In the genomic region with DNA sequence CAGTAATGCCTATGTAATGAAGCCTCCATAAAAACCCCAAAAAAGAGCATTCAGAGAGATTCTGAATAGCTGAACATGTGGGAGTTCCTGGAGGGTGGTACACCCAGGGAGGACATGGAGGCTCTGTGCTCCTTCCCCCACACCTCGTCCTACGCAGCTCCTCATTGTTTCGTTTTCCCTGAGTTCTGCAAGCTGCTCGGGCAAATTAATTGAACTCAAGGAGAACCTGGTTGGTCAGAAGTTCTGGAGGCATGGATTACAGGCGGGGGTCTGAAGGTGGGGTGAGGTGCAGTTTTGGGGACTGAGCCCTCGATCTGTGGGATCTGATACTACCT, we compare ENCODE assay signal across 17 cellular contexts.
"Had no signal": no experiment of that assay in that cellular context is flagged by ENCODE, and none has a peak within 500 bp of the region (broad histone marks: within the 10 kb centered on the region; RNA-seq: fewer than 3 reads in every experiment).

No MANE protein-coding gene starts in this region.

- H3K4me1 ChIP-seq: colonic mucosa, esophagus muscularis mucosa, tibial artery had no signal

- FAIRE-seq: endometrium had no signal

- H3K27me3 Mint-ChIP-seq: activated T-helper 17 cell treated with anti-CD3 and anti-CD28 coated beads, Interleukin-2, amount 50 U/mL, for 72 hours had no signal

- H3K36me3 ChIP-seq: colonic mucosa had no signal

- H3K4me1 Mint-ChIP-seq: activated T-helper 17 cell treated with anti-CD3 and anti-CD28 coated beads, Interleukin-2, amount 50 U/mL, for 72 hours; neural crest cell; stimulated activated effector memory CD8-positive, alpha-beta T cell treated with anti-CD3 and anti-CD28 coated beads, Interleukin-12 subunit alpha, Interleukin-12 subunit beta, amount 100 ng/mL, for 72 hours had no signal

- H3K27ac ChIP-seq: colonic mucosa, esophagus muscularis mucosa, tibial artery had no signal

- H3K4me3 ChIP-seq: colonic mucosa, esophagus muscularis mucosa, lung, tibial artery had no signal

- DNase-seq: activated CD4-positive, CD25-positive, alpha-beta regulatory T cell treated with anti-CD3 and anti-CD28 coated beads, Interleukin-2, amount 50 U/mL, for 72 hours; activated naive CD4-positive, alpha-beta T cell treated with anti-CD3 and anti-CD28 coated beads for 36 hours; central memory CD4-positive, alpha-beta T cell; colonic mucosa; midbrain; stimulated activated CD4-positive, alpha-beta T cell treated with anti-CD3 and anti-CD28 coated beads, Interleukin-12 subunit alpha, Interleukin-12 subunit beta, amount 100 ng/mL, for 4 hours; stimulated activated CD4-positive, alpha-beta T cell treated with anti-CD3 and anti-CD28 coated beads, Interleukin-2, amount 100 ng/mL, for 24 hours; T-helper 1 cell; T1000; tibial artery had no signal

- H3K9me3 ChIP-seq: colonic mucosa, esophagus muscularis mucosa, tibial artery had no signal

- H3K27me3 ChIP-seq: colonic mucosa, esophagus muscularis mucosa, tibial artery had no signal

- H3K27ac Mint-ChIP-seq: activated naive CD4-positive, alpha-beta T cell treated with anti-CD3 and anti-CD28 coated beads for 36 hours; activated T-helper 17 cell treated with anti-CD3 and anti-CD28 coated beads, Interleukin-2, amount 50 U/mL, for 72 hours; stimulated activated effector memory CD8-positive, alpha-beta T cell treated with anti-CD3 and anti-CD28 coated beads, Interleukin-12 subunit alpha, Interleukin-12 subunit beta, amount 100 ng/mL, for 72 hours had no signal

- H3K4me3 Mint-ChIP-seq: activated naive CD4-positive, alpha-beta T cell treated with anti-CD3 and anti-CD28 coated beads for 36 hours; activated T-helper 17 cell treated with anti-CD3 and anti-CD28 coated beads, Interleukin-2, amount 50 U/mL, for 72 hours; neural crest cell; stimulated activated effector memory CD8-positive, alpha-beta T cell treated with anti-CD3 and anti-CD28 coated beads, Interleukin-12 subunit alpha, Interleukin-12 subunit beta, amount 100 ng/mL, for 72 hours had no signal

- ATAC-seq: activated T-helper 17 cell treated with anti-CD3 and anti-CD28 coated beads, Interleukin-2, amount 50 U/mL, for 72 hours; SK-N-SH treated with all-trans-retinoic acid at 6 μM for 48 hours; stimulated activated effector memory CD8-positive, alpha-beta T cell treated with anti-CD3 and anti-CD28 coated beads, Interleukin-12 subunit alpha, Interleukin-12 subunit beta, amount 100 ng/mL, for 72 hours had no signal

- H3K9me3 Mint-ChIP-seq: activated naive CD4-positive, alpha-beta T cell treated with anti-CD3 and anti-CD28 coated beads for 36 hours; activated T-helper 17 cell treated with anti-CD3 and anti-CD28 coated beads, Interleukin-2, amount 50 U/mL, for 72 hours; neural crest cell; stimulated activated effector memory CD8-positive, alpha-beta T cell treated with anti-CD3 and anti-CD28 coated beads, Interleukin-12 subunit alpha, Interleukin-12 subunit beta, amount 100 ng/mL, for 72 hours had no signal
